In the genomic region with DNA sequence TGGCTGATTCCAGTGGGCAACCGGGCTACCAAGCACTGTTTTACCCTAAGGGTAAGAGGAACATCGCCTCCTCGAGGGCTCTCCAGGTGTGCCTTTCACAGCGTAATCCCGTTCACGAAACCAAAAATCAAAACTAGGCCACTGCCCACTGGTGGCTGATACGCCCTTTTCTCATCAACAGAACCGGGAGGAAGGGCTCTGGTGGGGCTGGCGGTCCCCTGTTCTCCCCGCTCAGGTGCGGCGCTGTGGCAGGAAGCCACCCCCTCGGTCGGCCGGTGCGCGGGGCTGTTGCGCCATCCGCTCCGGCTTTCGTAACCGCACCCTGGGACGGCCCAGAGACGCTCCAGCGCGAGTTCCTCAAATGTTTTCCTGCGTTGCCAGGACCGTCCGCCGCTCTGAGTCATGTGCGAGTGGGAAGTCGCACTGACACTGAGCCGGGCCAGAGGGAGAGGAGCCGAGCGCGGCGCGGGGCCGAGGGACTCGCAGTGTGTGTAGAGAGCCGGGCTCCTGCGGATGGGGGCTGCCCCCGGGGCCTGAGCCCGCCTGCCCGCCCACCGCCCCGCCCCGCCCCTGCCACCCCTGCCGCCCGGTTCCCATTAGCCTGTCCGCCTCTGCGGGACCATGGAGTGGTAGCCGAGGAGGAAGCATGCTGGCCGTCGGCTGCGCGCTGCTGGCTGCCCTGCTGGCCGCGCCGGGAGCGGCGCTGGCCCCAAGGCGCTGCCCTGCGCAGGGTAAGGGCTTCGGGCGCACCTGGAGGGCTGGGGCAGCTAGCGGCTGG, we compare ENCODE assay signal across 8 cellular contexts.
A peak's percentile ranks its signal among the peaks of the same experiment; 100 is the strongest.
DNase-seq lines count a peak whose midpoint lies in the region; ATAC-seq and TF ChIP-seq lines count a peak whose summit lies in the region.

IL6R (plus strand) TSS at position 360 of the 778 bp plus-strand sequence; CDS start at position 647, 287 bp downstream.

- peak; percentile 63 for DNase-seq in GM10248 (ENCODE audit: extremely low spot score)
- peak; percentile 88 for DNase-seq in NOMO-1 treated with dmso at 0.1 percent for 144 hours (lab: John Stamatoyannopoulos, UW; ENCODE audit: unreplicated experiment)
- DNase-seq in activated T-cell treated with anti-CD3 and anti-CD28 coated beads, Interleukin-2, amount 50 U/mL, for 1 hour, result peak; percentile 78
- DNase-seq in erythroblast (lab: John Stamatoyannopoulos, UW), result peak; percentile 30 to 72
- DNase-seq in midbrain (lab: John Stamatoyannopoulos, UW), result peak; percentile 81
- DNase-seq in stimulated activated CD8-positive, alpha-beta memory T cell treated with anti-CD3 and anti-CD28 coated beads, Interleukin-4, amount 100 ng/mL, for 24 hours (ENCODE audit: low read depth), result peak; percentile 54

- TF ChIP-seq POLR2A in erythroblast (IDR thresholded peaks at IDR 0.05; ENCODE audit: low read length), result no peak

- CTCF ChIA-PET in GM10248 (lab: Yijun Ruan, JAX), result interaction anchor here (0.7 to 2.2 kb wide), 17 partner anchors 11 to 137 kb away, joined by 3 to 26 read pairs (median 4); no protein-coding TSS in a partner anchor

- ATAC-seq in HG02763 (IDR thresholded peaks at IDR 0.05; ENCODE audit: unreplicated experiment) (peak; percentile 41), GM19035 (IDR thresholded peaks at IDR 0.05; ENCODE audit: unreplicated experiment) (no peak)

- POLR2A ChIA-PET in GM10248 (lab: Yijun Ruan, JAX), result no interaction called here

- TF ChIP-seq CTCF in GM10248 (IDR thresholded peaks at IDR 0.05; ENCODE audit: control extremely low read depth, extremely low read depth, low read depth, missing control alignments), result peak; percentile 62
